Comparison of ENCODE assay signal across 1 cellular context in the genomic region with DNA sequence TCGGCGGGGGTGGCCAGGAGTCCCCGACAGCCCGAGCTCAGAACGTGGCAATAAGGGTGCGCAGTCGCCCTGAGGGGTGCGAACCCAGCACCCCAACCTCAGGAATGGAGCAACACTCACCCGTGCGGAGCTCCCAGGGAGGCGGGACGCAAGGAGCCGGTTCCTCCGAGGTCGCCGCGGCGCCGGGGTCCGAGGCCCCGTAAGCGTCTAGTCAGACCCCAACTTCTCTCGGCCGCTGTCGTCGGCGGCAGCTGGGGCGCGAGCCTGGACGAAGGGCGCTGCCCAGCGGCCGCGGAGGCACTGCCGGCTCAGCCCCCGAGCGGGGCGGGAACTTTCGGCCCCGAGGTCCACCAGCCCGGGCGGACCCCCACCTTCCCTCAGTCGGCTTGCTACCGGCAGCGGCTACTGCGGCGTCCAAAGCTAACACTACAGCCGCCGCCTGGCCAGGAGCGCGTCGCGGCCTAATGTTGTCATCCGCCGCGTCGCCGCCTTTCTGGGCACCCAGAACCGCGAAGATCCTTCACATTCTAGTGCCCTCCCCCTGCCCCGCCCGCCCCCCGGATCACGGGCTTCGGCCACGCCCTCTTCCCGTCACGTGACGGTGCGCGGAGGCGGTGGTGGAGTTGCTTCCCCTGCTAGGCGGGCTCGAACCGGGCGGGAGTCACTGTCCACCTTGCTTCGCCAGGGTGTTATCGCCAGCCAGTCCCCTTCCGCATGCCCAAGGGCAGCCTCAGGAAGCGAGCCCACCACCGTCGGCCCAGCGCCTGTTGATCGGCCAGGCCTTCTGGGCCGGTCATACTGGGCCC.
A peak's percentile ranks its signal among the peaks of the same experiment; 100 is the strongest.
TF ChIP-seq lines count a peak whose summit lies in the region.

A gene with protein sequence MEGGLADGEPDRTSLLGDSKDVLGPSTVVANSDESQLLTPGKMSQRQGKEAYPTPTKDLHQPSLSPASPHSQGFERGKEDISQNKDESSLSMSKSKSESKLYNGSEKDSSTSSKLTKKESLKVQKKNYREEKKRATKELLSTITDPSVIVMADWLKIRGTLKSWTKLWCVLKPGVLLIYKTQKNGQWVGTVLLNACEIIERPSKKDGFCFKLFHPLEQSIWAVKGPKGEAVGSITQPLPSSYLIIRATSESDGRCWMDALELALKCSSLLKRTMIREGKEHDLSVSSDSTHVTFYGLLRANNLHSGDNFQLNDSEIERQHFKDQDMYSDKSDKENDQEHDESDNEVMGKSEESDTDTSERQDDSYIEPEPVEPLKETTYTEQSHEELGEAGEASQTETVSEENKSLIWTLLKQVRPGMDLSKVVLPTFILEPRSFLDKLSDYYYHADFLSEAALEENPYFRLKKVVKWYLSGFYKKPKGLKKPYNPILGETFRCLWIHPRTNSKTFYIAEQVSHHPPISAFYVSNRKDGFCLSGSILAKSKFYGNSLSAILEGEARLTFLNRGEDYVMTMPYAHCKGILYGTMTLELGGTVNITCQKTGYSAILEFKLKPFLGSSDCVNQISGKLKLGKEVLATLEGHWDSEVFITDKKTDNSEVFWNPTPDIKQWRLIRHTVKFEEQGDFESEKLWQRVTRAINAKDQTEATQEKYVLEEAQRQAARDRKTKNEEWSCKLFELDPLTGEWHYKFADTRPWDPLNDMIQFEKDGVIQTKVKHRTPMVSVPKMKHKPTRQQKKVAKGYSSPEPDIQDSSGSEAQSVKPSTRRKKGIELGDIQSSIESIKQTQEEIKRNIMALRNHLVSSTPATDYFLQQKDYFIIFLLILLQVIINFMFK (minus strand): TSS at position 495 of the 806 bp plus-strand sequence. CDS start 72,220 bp downstream, outside the sequence.

TF ChIP-seq in H1, 55 proteins besides CTCF, POLR2A, EP300 and RAD21 (continued from another document):
- TF ChIP-seq, protein P1, sequence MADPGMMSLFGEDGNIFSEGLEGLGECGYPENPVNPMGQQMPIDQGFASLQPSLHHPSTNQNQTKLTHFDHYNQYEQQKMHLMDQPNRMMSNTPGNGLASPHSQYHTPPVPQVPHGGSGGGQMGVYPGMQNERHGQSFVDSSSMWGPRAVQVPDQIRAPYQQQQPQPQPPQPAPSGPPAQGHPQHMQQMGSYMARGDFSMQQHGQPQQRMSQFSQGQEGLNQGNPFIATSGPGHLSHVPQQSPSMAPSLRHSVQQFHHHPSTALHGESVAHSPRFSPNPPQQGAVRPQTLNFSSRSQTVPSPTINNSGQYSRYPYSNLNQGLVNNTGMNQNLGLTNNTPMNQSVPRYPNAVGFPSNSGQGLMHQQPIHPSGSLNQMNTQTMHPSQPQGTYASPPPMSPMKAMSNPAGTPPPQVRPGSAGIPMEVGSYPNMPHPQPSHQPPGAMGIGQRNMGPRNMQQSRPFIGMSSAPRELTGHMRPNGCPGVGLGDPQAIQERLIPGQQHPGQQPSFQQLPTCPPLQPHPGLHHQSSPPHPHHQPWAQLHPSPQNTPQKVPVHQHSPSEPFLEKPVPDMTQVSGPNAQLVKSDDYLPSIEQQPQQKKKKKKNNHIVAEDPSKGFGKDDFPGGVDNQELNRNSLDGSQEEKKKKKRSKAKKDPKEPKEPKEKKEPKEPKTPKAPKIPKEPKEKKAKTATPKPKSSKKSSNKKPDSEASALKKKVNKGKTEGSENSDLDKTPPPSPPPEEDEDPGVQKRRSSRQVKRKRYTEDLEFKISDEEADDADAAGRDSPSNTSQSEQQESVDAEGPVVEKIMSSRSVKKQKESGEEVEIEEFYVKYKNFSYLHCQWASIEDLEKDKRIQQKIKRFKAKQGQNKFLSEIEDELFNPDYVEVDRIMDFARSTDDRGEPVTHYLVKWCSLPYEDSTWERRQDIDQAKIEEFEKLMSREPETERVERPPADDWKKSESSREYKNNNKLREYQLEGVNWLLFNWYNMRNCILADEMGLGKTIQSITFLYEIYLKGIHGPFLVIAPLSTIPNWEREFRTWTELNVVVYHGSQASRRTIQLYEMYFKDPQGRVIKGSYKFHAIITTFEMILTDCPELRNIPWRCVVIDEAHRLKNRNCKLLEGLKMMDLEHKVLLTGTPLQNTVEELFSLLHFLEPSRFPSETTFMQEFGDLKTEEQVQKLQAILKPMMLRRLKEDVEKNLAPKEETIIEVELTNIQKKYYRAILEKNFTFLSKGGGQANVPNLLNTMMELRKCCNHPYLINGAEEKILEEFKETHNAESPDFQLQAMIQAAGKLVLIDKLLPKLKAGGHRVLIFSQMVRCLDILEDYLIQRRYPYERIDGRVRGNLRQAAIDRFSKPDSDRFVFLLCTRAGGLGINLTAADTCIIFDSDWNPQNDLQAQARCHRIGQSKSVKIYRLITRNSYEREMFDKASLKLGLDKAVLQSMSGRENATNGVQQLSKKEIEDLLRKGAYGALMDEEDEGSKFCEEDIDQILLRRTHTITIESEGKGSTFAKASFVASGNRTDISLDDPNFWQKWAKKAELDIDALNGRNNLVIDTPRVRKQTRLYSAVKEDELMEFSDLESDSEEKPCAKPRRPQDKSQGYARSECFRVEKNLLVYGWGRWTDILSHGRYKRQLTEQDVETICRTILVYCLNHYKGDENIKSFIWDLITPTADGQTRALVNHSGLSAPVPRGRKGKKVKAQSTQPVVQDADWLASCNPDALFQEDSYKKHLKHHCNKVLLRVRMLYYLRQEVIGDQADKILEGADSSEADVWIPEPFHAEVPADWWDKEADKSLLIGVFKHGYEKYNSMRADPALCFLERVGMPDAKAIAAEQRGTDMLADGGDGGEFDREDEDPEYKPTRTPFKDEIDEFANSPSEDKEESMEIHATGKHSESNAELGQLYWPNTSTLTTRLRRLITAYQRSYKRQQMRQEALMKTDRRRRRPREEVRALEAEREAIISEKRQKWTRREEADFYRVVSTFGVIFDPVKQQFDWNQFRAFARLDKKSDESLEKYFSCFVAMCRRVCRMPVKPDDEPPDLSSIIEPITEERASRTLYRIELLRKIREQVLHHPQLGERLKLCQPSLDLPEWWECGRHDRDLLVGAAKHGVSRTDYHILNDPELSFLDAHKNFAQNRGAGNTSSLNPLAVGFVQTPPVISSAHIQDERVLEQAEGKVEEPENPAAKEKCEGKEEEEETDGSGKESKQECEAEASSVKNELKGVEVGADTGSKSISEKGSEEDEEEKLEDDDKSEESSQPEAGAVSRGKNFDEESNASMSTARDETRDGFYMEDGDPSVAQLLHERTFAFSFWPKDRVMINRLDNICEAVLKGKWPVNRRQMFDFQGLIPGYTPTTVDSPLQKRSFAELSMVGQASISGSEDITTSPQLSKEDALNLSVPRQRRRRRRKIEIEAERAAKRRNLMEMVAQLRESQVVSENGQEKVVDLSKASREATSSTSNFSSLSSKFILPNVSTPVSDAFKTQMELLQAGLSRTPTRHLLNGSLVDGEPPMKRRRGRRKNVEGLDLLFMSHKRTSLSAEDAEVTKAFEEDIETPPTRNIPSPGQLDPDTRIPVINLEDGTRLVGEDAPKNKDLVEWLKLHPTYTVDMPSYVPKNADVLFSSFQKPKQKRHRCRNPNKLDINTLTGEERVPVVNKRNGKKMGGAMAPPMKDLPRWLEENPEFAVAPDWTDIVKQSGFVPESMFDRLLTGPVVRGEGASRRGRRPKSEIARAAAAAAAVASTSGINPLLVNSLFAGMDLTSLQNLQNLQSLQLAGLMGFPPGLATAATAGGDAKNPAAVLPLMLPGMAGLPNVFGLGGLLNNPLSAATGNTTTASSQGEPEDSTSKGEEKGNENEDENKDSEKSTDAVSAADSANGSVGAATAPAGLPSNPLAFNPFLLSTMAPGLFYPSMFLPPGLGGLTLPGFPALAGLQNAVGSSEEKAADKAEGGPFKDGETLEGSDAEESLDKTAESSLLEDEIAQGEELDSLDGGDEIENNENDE (IDR thresholded peaks at IDR 0.05; ENCODE audit: insufficient replicate concordance, low read length) = no peak
- TF ChIP-seq, protein P2, sequence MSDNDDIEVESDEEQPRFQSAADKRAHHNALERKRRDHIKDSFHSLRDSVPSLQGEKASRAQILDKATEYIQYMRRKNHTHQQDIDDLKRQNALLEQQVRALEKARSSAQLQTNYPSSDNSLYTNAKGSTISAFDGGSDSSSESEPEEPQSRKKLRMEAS (IDR thresholded peaks at IDR 0.05) = peak; percentile 87
- TF ChIP-seq RBBP5 (IDR thresholded peaks at IDR 0.05; ENCODE audit: borderline replicate concordance, low read depth, low read length) (peak; percentile 98), EGR1 (IDR thresholded peaks at IDR 0.05; ENCODE audit: borderline replicate concordance, low read depth, low read length) (peak; percentile 78; the same call in 1 of the 2 replicates), TCF12 (IDR thresholded peaks at IDR 0.05; ENCODE audit: low read depth, low read length) (no peak), SIN3A (conservative IDR thresholded peaks at IDR 0.05 in 1 of 2, IDR thresholded peaks at IDR 0.05 in 1 of 2; ENCODE audit: low read depth in 1 of 2, low read length in 2 of 2) (peak; percentile 85 to 86; a peak in 2 of 4 replicates), SAP30 (IDR thresholded peaks at IDR 0.05; ENCODE audit: insufficient read depth, insufficient replicate concordance, low read length) (no peak)
